In the genomic region with DNA sequence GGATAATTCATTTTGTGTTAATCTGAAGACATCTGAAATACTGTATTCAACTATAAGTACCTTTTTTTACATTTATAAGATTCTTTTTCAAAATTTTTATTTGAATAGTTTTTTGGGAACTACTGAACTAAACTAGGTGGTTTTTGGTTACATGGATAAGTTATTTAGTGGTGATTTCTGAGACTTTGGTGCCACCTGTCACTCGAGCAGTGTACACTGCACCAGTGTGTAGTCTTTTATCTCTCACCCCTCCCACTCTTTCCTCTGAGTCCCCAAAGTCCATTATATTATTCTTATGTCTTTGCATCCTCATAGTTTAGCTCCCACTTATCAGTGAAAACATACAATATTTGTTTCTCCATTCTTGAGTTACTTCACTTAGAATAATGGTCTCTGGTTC, we compare ENCODE assay signal across 18 cellular contexts. TPM values are rescaled to one million over a fixed set of nuclear protein-coding genes. Genes with fewer than 3 reads are reported as not detected.
DNase-seq lines count a peak whose midpoint lies in the region; ATAC-seq and TF ChIP-seq lines count a peak whose summit lies in the region.
"Had no signal": no experiment of that assay in that cellular context is flagged by ENCODE, and none has a peak within 500 bp of the region (broad histone marks: within the 10 kb centered on the region; RNA-seq: fewer than 3 reads in every experiment).

No MANE protein-coding gene starts in this region.

- H3K9me2 ChIP-seq in OCI-LY7 (ENCODE audit: insufficient read depth, low read length) (no peaks in the 10 kb centered on the region), hepatocyte (replicated peaks; ENCODE audit: insufficient read depth) (no peaks in the 10 kb centered on the region)

- H3K79me2 ChIP-seq in DND-41 (ENCODE audit: insufficient read depth, low read length), result no peaks in the 10 kb centered on the region
- no peaks in the 10 kb centered on the region for H3K79me2 ChIP-seq in OCI-LY7 (ENCODE audit: insufficient read depth, low read depth, low read length)
- no peaks in the 10 kb centered on the region for H3K79me2 ChIP-seq in hepatocyte

- POLR2A ChIA-PET in OCI-LY7 (lab: Charles Lee), result interaction anchor here (0.6 to 0.9 kb wide), 2 partner anchors 31 to 35 kb away, joined by 3 read pairs; no protein-coding TSS in a partner anchor

- no peak overlapping the region for H3K27ac Mint-ChIP-seq in activated CD8-positive, alpha-beta memory T cell treated with anti-CD3 and anti-CD28 coated beads, Interleukin-2, amount 10 ng/mL, durations not matched to agents 7 days and 5 days
- H3K27ac Mint-ChIP-seq: CD14-positive monocyte, H9, T-helper 17 cell had no signal

- H4K20me1 ChIP-seq in DND-41 (ENCODE audit: insufficient read depth, low read length) (no peaks in the 10 kb centered on the region), OCI-LY7 (ENCODE audit: insufficient read depth, low read length) (no peaks in the 10 kb centered on the region), hepatocyte (ENCODE audit: insufficient read depth, poor library complexity, severe bottlenecking) (no peaks in the 10 kb centered on the region)

- H3K27ac ChIP-seq in DND-41 (ENCODE audit: low read length), result no peak overlapping the region
- H3K27ac ChIP-seq in HL-60 (replicated peaks), result peak overlapping the region; percentile 37; the same call in 1 of the 2 replicates
- no peak overlapping the region for H3K27ac ChIP-seq in OCI-LY7 (ENCODE audit: low read depth, low read length, poor library complexity, severe bottlenecking)
- H3K27ac ChIP-seq in hepatocyte, result no peak overlapping the region
- no peak overlapping the region for H3K27ac ChIP-seq in coronary artery

- peaks cover 22% of the 10 kb centered on the region for H3K27me3 ChIP-seq in DND-41 (ENCODE audit: insufficient read depth, low read length, poor library complexity)
- H3K27me3 ChIP-seq in HL-60 (ENCODE audit: insufficient read depth, poor library complexity, severe bottlenecking), result no peaks in the 10 kb centered on the region
- H3K27me3 ChIP-seq in hepatocyte, result no peaks in the 10 kb centered on the region

- H3K9me3 ChIP-seq in DND-41 (ENCODE audit: insufficient read depth, low read length, severe bottlenecking) (no peaks in the 10 kb centered on the region), OCI-LY7 (ENCODE audit: low read length) (no peaks in the 10 kb centered on the region), hepatocyte (ENCODE audit: low read depth) (no peaks in the 10 kb centered on the region)

- intact Hi-C loops in OCI-LY7 (cut with micrococcal nuclease; ENCODE audit: unreplicated experiment), result loop anchor here (5.0 kb wide), 1 partner anchor 565 kb away; the partner anchor contains the start of gene POLQ

- CTCF ChIA-PET in OCI-LY7 (lab: Charles Lee; ENCODE audit: unreplicated experiment), result no interaction called here
- CTCF ChIA-PET in activated CD8-positive, alpha-beta memory T cell treated with anti-CD3 and anti-CD28 coated beads, Interleukin-2, amount 10 ng/mL, durations not matched to agents 7 days and 5 days (lab: Charles Lee), result interaction anchor here (5.7 kb wide), 1 partner anchor 11 kb away, joined by 26 read pairs; no protein-coding TSS in a partner anchor

- H3K36me3 ChIP-seq in DND-41 (ENCODE audit: insufficient read depth, low read length) (no peaks in the 10 kb centered on the region), OCI-LY7 (ENCODE audit: insufficient read depth, low read length) (peaks cover 53% of the 10 kb centered on the region), hepatocyte (replicated peaks; ENCODE audit: insufficient read depth, low read depth) (no peaks in the 10 kb centered on the region)

- DNase-seq in DND-41 (no peak), HL-60 (ENCODE audit: low read depth in 1 of 2, low spot score in 1 of 2) (no peak), OCI-LY7 (ENCODE audit: low spot score) (peak; percentile 49), choroid plexus epithelial cell (ENCODE audit: low read depth) (peak; percentile 1), hepatocyte (ENCODE audit: low spot score) (no peak), coronary artery (ENCODE audit: low spot score) (no peak)
- no peak for DNase-seq in activated CD8-positive, alpha-beta memory T cell treated with anti-CD3 and anti-CD28 coated beads, Interleukin-2, amount 10 ng/mL, durations not matched to agents 7 days and 5 days
- DNase-seq: H9, KG1, NCI-H1417 treated with DMSO at 0.1 percent for 48 hours, NCI-H1930, NCI-H2171 treated with DMSO at 0.1 percent for 48 hours, RPMI8226, T-helper 17 cell had no signal

- H3K9ac ChIP-seq in DND-41 (ENCODE audit: low read depth, low read length), result no peak overlapping the region

- no TSS peak for BruUV-seq in OCI-LY7 (replicated peaks; lab: Mats Ljungman, UMichigan)

- H3K4me2 ChIP-seq in DND-41 (ENCODE audit: insufficient read depth, low read length), result no peak overlapping the region
- H3K4me2 ChIP-seq in OCI-LY7 (ENCODE audit: low read length), result no peak overlapping the region
- H3K4me2 ChIP-seq in hepatocyte, result no peak overlapping the region

- ATAC-seq in DND-41 (ENCODE audit: insufficient read depth, low read depth) (no peak), HG03432 (IDR thresholded peaks at IDR 0.05; ENCODE audit: unreplicated experiment) (no peak)
- no peak for ATAC-seq in activated CD8-positive, alpha-beta memory T cell treated with anti-CD3 and anti-CD28 coated beads, Interleukin-2, amount 10 ng/mL, durations not matched to agents 7 days and 5 days
- ATAC-seq: T-helper 17 cell had no signal

- 55% methylated on average over 1 of the region's 1 CpG for WGBS in hepatocyte (ENCODE audit: low lambda C conversion rate, missing lambda C conversion rate)

- H3K4me3 ChIP-seq in DND-41 (ENCODE audit: low read depth in 1 of 2, low read length in 2 of 2) (no peak overlapping the region), HL-60 (replicated peaks; ENCODE audit: insufficient read depth, low read length) (no peak overlapping the region), OCI-LY7 (ENCODE audit: low read depth, low read length, poor library complexity, severe bottlenecking) (no peak overlapping the region), choroid plexus epithelial cell (ENCODE audit: low read depth, low read length) (no peak overlapping the region), hepatocyte (no peak overlapping the region), coronary artery (no peak overlapping the region)

- H3K9me3 Mint-ChIP-seq in activated CD8-positive, alpha-beta memory T cell treated with anti-CD3 and anti-CD28 coated beads, Interleukin-2, amount 10 ng/mL, durations not matched to agents 7 days and 5 days (ENCODE audit: low read depth), result peaks cover 2% of the 10 kb centered on the region

- TF ChIP-seq CTCF in DND-41 (IDR thresholded peaks at IDR 0.05; ENCODE audit: borderline replicate concordance, extremely low read depth, low read length, poor library complexity, severe bottlenecking), result peak; percentile 9
- no peak for TF ChIP-seq CTCF in HL-60 (IDR thresholded peaks at IDR 0.05; ENCODE audit: insufficient read depth, low read length)
- TF ChIP-seq CTCF in OCI-LY7 (conservative IDR thresholded peaks at IDR 0.05; ENCODE audit: low read length), result peak; percentile 70
- TF ChIP-seq CTCF in choroid plexus epithelial cell (conservative IDR thresholded peaks at IDR 0.05; ENCODE audit: low read depth, low read length), result no peak
- no peak for TF ChIP-seq CTCF in hepatocyte (IDR thresholded peaks at IDR 0.05; ENCODE audit: poor library complexity)
- TF ChIP-seq CTCF in coronary artery (IDR thresholded peaks at IDR 0.05), result no peak

- H2AFZ ChIP-seq in DND-41 (ENCODE audit: low read depth, low read length) (no peak overlapping the region), OCI-LY7 (ENCODE audit: low read length) (no peak overlapping the region), hepatocyte (no peak overlapping the region)

- H3K27me3 Mint-ChIP-seq in activated CD8-positive, alpha-beta memory T cell treated with anti-CD3 and anti-CD28 coated beads, Interleukin-2, amount 10 ng/mL, durations not matched to agents 7 days and 5 days, result peaks cover 3% of the 10 kb centered on the region

- H3K4me1 ChIP-seq in DND-41 (ENCODE audit: insufficient read depth, low read length) (no peaks in the 10 kb centered on the region), OCI-LY7 (ENCODE audit: insufficient read depth, low read length, poor library complexity, severe bottlenecking) (peaks cover 11% of the 10 kb centered on the region), hepatocyte (ENCODE audit: insufficient read depth) (no peaks in the 10 kb centered on the region)

- H3K4me1 Mint-ChIP-seq in activated CD8-positive, alpha-beta memory T cell treated with anti-CD3 and anti-CD28 coated beads, Interleukin-2, amount 10 ng/mL, durations not matched to agents 7 days and 5 days, result no peaks in the 10 kb centered on the region
- H3K4me1 Mint-ChIP-seq: CD14-positive monocyte, T-helper 17 cell had no signal

- no peak overlapping the region for H3K4me3 Mint-ChIP-seq in activated CD8-positive, alpha-beta memory T cell treated with anti-CD3 and anti-CD28 coated beads, Interleukin-2, amount 10 ng/mL, durations not matched to agents 7 days and 5 days
- H3K4me3 Mint-ChIP-seq: CD14-positive monocyte, H9, T-helper 17 cell had no signal

- peaks cover 40% of the 10 kb centered on the region for H3K36me3 Mint-ChIP-seq in activated CD8-positive, alpha-beta memory T cell treated with anti-CD3 and anti-CD28 coated beads, Interleukin-2, amount 10 ng/mL, durations not matched to agents 7 days and 5 days

RNA-seq across cellular contexts. Expression of gene CD86, which starts 57.6 kb away (rescaled TPM):
- total RNA-seq in OCI-LY7 (2014; rRNA removed; shearing (Covaris generic)), result 10.8 and 13.5 TPM in 2 replicates
- total RNA-seq in OCI-LY7 (2022), result 18.9 and 22.2 TPM in 2 replicates
- total RNA-seq in activated CD8-positive, alpha-beta memory T cell treated with anti-CD3 and anti-CD28 coated beads, Interleukin-2, amount 10 ng/mL, durations not matched to agents 7 days and 5 days, result 10 to 100 TPM; 23.4 to 25.3 TPM
- total RNA-seq in hepatocyte, result 0.56 TPM in 1 of 2 replicates, not detected in the other
- polyA plus RNA-seq in hepatocyte, result 0.13 TPM in 1 of 2 replicates, not detected in the other
- total RNA-seq: A673, H9, NCI-H460 had no signal

Comparison
In these comparisons a context has a peak if more than half of its experiments do, and no peak if none do; other contexts are left out.
1. DNase-seq: peak in OCI-LY7 (single experiment) and choroid plexus epithelial cell (single experiment); none in DND-41 (single experiment), HL-60 (0 of 2), activated CD8-positive, alpha-beta memory T cell treated with anti-CD3 and anti-CD28 coated beads, Interleukin-2, amount 10 ng/mL, durations not matched to agents 7 days and 5 days (single experiment), hepatocyte (single experiment) and coronary artery (single experiment).
2. CTCF ChIP-seq: peak in DND-41 (single experiment) and OCI-LY7 (single experiment); none in HL-60 (single experiment), choroid plexus epithelial cell (single experiment), hepatocyte (single experiment) and coronary artery (single experiment).